Comparison of ENCODE assay signal across 25 cellular contexts in genomic region chr7:117149692-117150091, GRCh38.
DNase-seq lines count a peak whose midpoint lies in the region; ATAC-seq, FAIRE-seq and TF ChIP-seq lines count a peak whose summit lies in the region.
"Had no signal": no experiment of that assay in that cellular context is flagged by ENCODE, and none has a peak within 500 bp of the region (broad histone marks: within the 10 kb centered on the region; RNA-seq: fewer than 3 reads in every experiment).

No MANE protein-coding gene starts in this region.

- H4K91ac ChIP-seq in IMR-90 (ENCODE audit: insufficient read depth, low read depth, low read length) (no peak overlapping the region), H1 (replicated peaks; ENCODE audit: insufficient read length, low read length) (no peak overlapping the region)

- no peak overlapping the region for H4K5ac ChIP-seq in IMR-90 (ENCODE audit: low read depth, low read length)
- no peak overlapping the region for H4K5ac ChIP-seq in H1 (ENCODE audit: insufficient read length, low read depth, low read length)

- H4K8ac ChIP-seq in IMR-90 (ENCODE audit: low read depth in 2 of 2, low read length in 2 of 2), result no peak overlapping the region
- H4K8ac ChIP-seq in H1 (ENCODE audit: extremely low read depth, insufficient read depth, low read length), result no peak overlapping the region

- no peaks in the 10 kb centered on the region for H3K27me3 ChIP-seq in IMR-90 (ENCODE audit: control insufficient read depth, insufficient read depth, low read length)
- no peaks in the 10 kb centered on the region for H3K27me3 ChIP-seq in H1 (replicated peaks in 1 of 4; ENCODE audit: control insufficient read depth in 3 of 4, extremely low read depth in 1 of 4, insufficient read depth in 3 of 4, low read length in 3 of 4)
- no peaks in the 10 kb centered on the region for H3K27me3 ChIP-seq in CD4-positive, alpha-beta T cell (ENCODE audit: control insufficient read depth, insufficient read depth, low read length)
- H3K27me3 ChIP-seq: BE2C; BLaER1 treated with 17β-estradiol and CSF1 and Interleukin-3, amounts not matched to agents 10 nM and 100 nM had no signal

- intact Hi-C loops in IMR-90 (cut with micrococcal nuclease) (no loop called here), posterior vena cava (cut with DNase I) (no loop called here)
- intact Hi-C loops in CD4-positive, alpha-beta T cell (cut with DNase I, micrococcal nuclease), result no loop called here

- POLR2A ChIA-PET in IMR-90 (lab: Charles Lee; ENCODE audit: unreplicated experiment), result interaction anchor here (0.7 kb wide), 1 partner anchor 227 kb away, joined by 13 read pairs; no protein-coding TSS in a partner anchor
- POLR2A ChIA-PET in H1 (lab: Charles Lee; ENCODE audit: partially characterized antibody), result no interaction called here
- POLR2A ChIA-PET in CD4-positive, alpha-beta T cell (lab: Charles Lee), result no interaction called here

- H2AFZ ChIP-seq in IMR-90 (replicated peaks; ENCODE audit: low read length, poor library complexity) (no peak overlapping the region), H1 (ENCODE audit: low read length) (no peak overlapping the region)

- H2BK120ac ChIP-seq in IMR-90 (ENCODE audit: low read depth, low read length) (no peak overlapping the region), H1 (replicated peaks; ENCODE audit: low read depth, low read length) (no peak overlapping the region)

- H3K23ac ChIP-seq in IMR-90 (ENCODE audit: low read depth, low read length), result no peak overlapping the region
- H3K23ac ChIP-seq in H1 (ENCODE audit: insufficient read length), result no peak overlapping the region

- no peaks in the 10 kb centered on the region for H4K20me1 ChIP-seq in IMR-90 (ENCODE audit: insufficient read depth, low read length)
- H4K20me1 ChIP-seq in H1 (replicated peaks in 1 of 2; ENCODE audit: control insufficient read depth in 1 of 2, insufficient read depth in 2 of 2, low read length in 2 of 2), result no peaks in the 10 kb centered on the region
- H4K20me1 ChIP-seq: BLaER1 treated with 17β-estradiol and CSF1 and Interleukin-3, amounts not matched to agents 10 nM and 100 nM had no signal

- no peaks in the 10 kb centered on the region; the same call in 1 of the 2 replicates for H3K23me2 ChIP-seq in H1 (ENCODE audit: low read depth, low read length)

- H3K27ac ChIP-seq in IMR-90 (ENCODE audit: insufficient read depth, low read length), result no peak overlapping the region
- no peak overlapping the region for H3K27ac ChIP-seq in H1 (ENCODE audit: low read depth, low read length)
- H3K27ac ChIP-seq in CD4-positive, alpha-beta T cell (ENCODE audit: low read depth, low read length), result no peak overlapping the region
- H3K27ac ChIP-seq: A549; BLaER1 treated with 17β-estradiol and CSF1 and Interleukin-3, amounts not matched to agents 10 nM and 100 nM had no signal

- peak; percentile 12 for DNase-seq in NCI-H146 (lab: John Stamatoyannopoulos, UW)
- no peak for DNase-seq in NCI-H146 treated with DMSO at 0.1 percent for 48 hours (lab: John Stamatoyannopoulos, UW; ENCODE audit: unreplicated experiment)
- DNase-seq in GM12892 (ENCODE audit: insufficient read length), result no peak
- DNase-seq in IMR-90, result no peak
- DNase-seq in H1 (ENCODE audit: low read depth in 1 of 2, low spot score in 2 of 2), result no peak
- no peak for DNase-seq in CD4-positive, alpha-beta T cell
- no peak for DNase-seq in NOMO-1 treated with dmso at 0.1 percent for 144 hours (lab: John Stamatoyannopoulos, UW; ENCODE audit: unreplicated experiment)
- no peak for DNase-seq in posterior vena cava (ENCODE audit: low spot score)
- DNase-seq: 8988T; ACHN; AML-193; BE2C; Calu3; CD4-positive, alpha-beta memory T cell; COR-L47; DMS79; EL; GDM1; H9 had no signal

- no TSS peak for BruUV-seq in IMR-90 (replicated peaks; lab: Mats Ljungman, UMichigan)

- no peak for ATAC-seq in IMR-90 (ENCODE audit: low read depth)
- ATAC-seq in CD4-positive, alpha-beta T cell (ENCODE audit: poor library complexity), result no peak
- ATAC-seq: A549, GM12878, HCT116 had no signal

- TF ChIP-seq CTCF in IMR-90 (conservative IDR thresholded peaks at IDR 0.05; ENCODE audit: low read depth, low read length) (no peak), H1 (IDR thresholded peaks at IDR 0.05; ENCODE audit: control extremely low read depth in 1 of 3, insufficient read depth in 1 of 3, low read depth in 1 of 3, low read length in 3 of 3) (no peak)
- TF ChIP-seq CTCF in CD4-positive, alpha-beta T cell (IDR thresholded peaks at IDR 0.05), result no peak

- H3K4me1 ChIP-seq in IMR-90 (ENCODE audit: control insufficient read depth, insufficient read depth, low read length) (no peaks in the 10 kb centered on the region), H1 (replicated peaks in 1 of 4; ENCODE audit: control insufficient read depth in 3 of 4, insufficient read depth in 4 of 4, low read length in 3 of 4) (peaks cover 1 to 9% (median 4%) of the 10 kb centered on the region in 4 experiments; a peak in 4 of 7 replicates)
- H3K4me1 ChIP-seq: BE2C had no signal

- H3K79me1 ChIP-seq in IMR-90 (ENCODE audit: low read depth in 1 of 2, low read length in 2 of 2) (no peaks in the 10 kb centered on the region; a peak in 1 of 4 replicates), H1 (ENCODE audit: low read depth, low read length) (no peaks in the 10 kb centered on the region)

- H3K36me3 Mint-ChIP-seq in CD4-positive, alpha-beta T cell (ENCODE audit: low read depth), result no peaks in the 10 kb centered on the region
- H3K36me3 Mint-ChIP-seq: CD14-positive monocyte had no signal

- peak overlapping the region; percentile 29; the same call in 1 of the 2 replicates for H2BK12ac ChIP-seq in H1 (ENCODE audit: low read depth, low read length)

- dilution Hi-C loops in IMR-90 (cut with HindIII; ENCODE audit: low sequenced_read_pairs, unreplicated experiment), result no loop called here

- H3K4me2 ChIP-seq in IMR-90 (ENCODE audit: low read depth, low read length) (no peak overlapping the region), H1 (ENCODE audit: insufficient read depth in 1 of 2, low read depth in 2 of 2, low read length in 2 of 2) (no peak overlapping the region)
- H3K4me2 ChIP-seq: A549; BLaER1 treated with 17β-estradiol and CSF1 and Interleukin-3, amounts not matched to agents 10 nM and 100 nM had no signal

- H3K56ac ChIP-seq in IMR-90 (ENCODE audit: extremely low read depth, insufficient read depth, low read length) (no peak overlapping the region), H1 (replicated peaks; ENCODE audit: insufficient read length, low read depth, low read length) (no peak overlapping the region)

- peaks cover 2% of the 10 kb centered on the region for H3K36me3 ChIP-seq in IMR-90 (ENCODE audit: control insufficient read depth, insufficient read depth, low read length)
- no peaks in the 10 kb centered on the region for H3K36me3 ChIP-seq in H1 (ENCODE audit: control insufficient read depth in 2 of 4, insufficient read depth in 4 of 4, low read length in 3 of 4)
- H3K36me3 ChIP-seq: BE2C; BLaER1 treated with 17β-estradiol and CSF1 and Interleukin-3, amounts not matched to agents 10 nM and 100 nM had no signal

- no peaks in the 10 kb centered on the region; the same call in 1 of the 2 replicates for H3K9me1 ChIP-seq in IMR-90 (ENCODE audit: insufficient read depth, low read length)

- H3K9me3 ChIP-seq in IMR-90 (ENCODE audit: control insufficient read depth, insufficient read depth, low read length) (no peaks in the 10 kb centered on the region), H1 (ENCODE audit: insufficient read depth in 2 of 2, low read depth in 1 of 2, low read length in 1 of 2) (no peaks in the 10 kb centered on the region)
- H3K9me3 ChIP-seq in CD4-positive, alpha-beta T cell (ENCODE audit: control insufficient read depth, low read length), result no peaks in the 10 kb centered on the region
- H3K9me3 ChIP-seq: A549; BE2C; BLaER1 treated with 17β-estradiol and CSF1 and Interleukin-3, amounts not matched to agents 10 nM and 100 nM had no signal

- TF ChIP-seq RAD21 in IMR-90 (IDR thresholded peaks at IDR 0.05; ENCODE audit: low read length), result no peak
- no peak for TF ChIP-seq RAD21 in H1 (IDR thresholded peaks at IDR 0.05 in 1 of 2, conservative IDR thresholded peaks at IDR 0.05 in 1 of 2; ENCODE audit: low read depth in 2 of 2, low read length in 2 of 2)

- FAIRE-seq in GM12892 (lab: Jason Lieb, UNC) (peak; percentile 46), H1 (lab: Jason Lieb, UNC) (no peak)
- FAIRE-seq: A549, GM12878, GM18507 had no signal

- H3K4me3 ChIP-seq in IMR-90 (ENCODE audit: insufficient read depth, low read depth, low read length) (no peak overlapping the region), H1 (ENCODE audit: extremely low read depth in 1 of 4, insufficient read depth in 2 of 4, low read depth in 3 of 4, low read length in 4 of 4) (no peak overlapping the region)
- H3K4me3 ChIP-seq: A549; BLaER1 treated with 17β-estradiol and CSF1 and Interleukin-3, amounts not matched to agents 10 nM and 100 nM; GM12878 had no signal

- no peak overlapping the region for H3K18ac ChIP-seq in IMR-90 (ENCODE audit: low read depth, low read length)
- H3K18ac ChIP-seq in H1 (ENCODE audit: extremely low read depth, low read length), result 0 out of 2 replicates have a peak overlapping the region, but pooled peaks have one; percentile 62

- in situ Hi-C loops in IMR-90 (cut with MboI; ENCODE audit: low sequenced_read_pairs), result no loop called here

- no peak overlapping the region for H2BK5ac ChIP-seq in IMR-90 (ENCODE audit: low read depth, low read length, poor library complexity, severe bottlenecking)
- no peak overlapping the region for H2BK5ac ChIP-seq in H1 (ENCODE audit: low read depth, low read length)

- H3K27me3 Mint-ChIP-seq in CD4-positive, alpha-beta T cell, result no peaks in the 10 kb centered on the region
- H3K27me3 Mint-ChIP-seq: CD4-positive, alpha-beta memory T cell had no signal

- H3K4me3 Mint-ChIP-seq in CD4-positive, alpha-beta T cell, result no peak overlapping the region
- H3K4me3 Mint-ChIP-seq: CD14-positive monocyte; CD4-positive, alpha-beta memory T cell; H9 had no signal

- no peak overlapping the region for H3K27ac Mint-ChIP-seq in CD4-positive, alpha-beta T cell
- H3K27ac Mint-ChIP-seq: H9 had no signal

- H3K14ac ChIP-seq in IMR-90 (replicated peaks; ENCODE audit: low read depth, low read length) (peak overlapping the region; percentile 23; the same call in 1 of the 2 replicates), H1 (ENCODE audit: insufficient read length) (no peak overlapping the region)

- H3K4ac ChIP-seq in IMR-90 (ENCODE audit: low read depth, low read length), result no peak overlapping the region
- no peak overlapping the region for H3K4ac ChIP-seq in H1 (replicated peaks; ENCODE audit: insufficient read length, low read depth, low read length)

- no peak overlapping the region for H2BK15ac ChIP-seq in IMR-90 (ENCODE audit: low read depth, low read length)
- no peak overlapping the region for H2BK15ac ChIP-seq in H1 (ENCODE audit: low read length)

- H2BK20ac ChIP-seq in IMR-90 (ENCODE audit: low read depth, low read length) (no peak overlapping the region), H1 (ENCODE audit: low read length) (no peak overlapping the region; the same call in 1 of the 2 replicates)

- TF ChIP-seq POLR2A in GM12892 (IDR thresholded peaks at IDR 0.05; ENCODE audit: low read depth, low read length) (no peak), IMR-90 (IDR thresholded peaks at IDR 0.05; ENCODE audit: low read depth, low read length) (no peak), H1 (IDR thresholded peaks at IDR 0.05; ENCODE audit: control extremely low read depth in 1 of 2, low read depth in 2 of 2, low read length in 2 of 2) (no peak)

- CTCF ChIA-PET in IMR-90 (lab: Yijun Ruan, JAX) (no interaction called here), H1 (lab: Charles Lee; ENCODE audit: partially characterized antibody) (interaction anchor here (0.5 to 2.3 kb wide), 8 partner anchors 21 to 1016 kb away, joined by 3 to 6 read pairs (median 3); no protein-coding TSS in a partner anchor)
- CTCF ChIA-PET in CD4-positive, alpha-beta T cell (lab: Charles Lee), result interaction anchor here (1.2 kb wide), 1 partner anchor 11 kb away, joined by 5 read pairs; no protein-coding TSS in a partner anchor

- H3K9me3 Mint-ChIP-seq in CD4-positive, alpha-beta T cell, result no peaks in the 10 kb centered on the region
- H3K9me3 Mint-ChIP-seq: CD14-positive monocyte; CD4-positive, alpha-beta memory T cell; H9 had no signal

- H3K4me1 Mint-ChIP-seq in CD4-positive, alpha-beta T cell (ENCODE audit: low read depth), result no peaks in the 10 kb centered on the region
- H3K4me1 Mint-ChIP-seq: CD4-positive, alpha-beta memory T cell had no signal

- H2AK5ac ChIP-seq in IMR-90 (ENCODE audit: low read depth, low read length) (no peak overlapping the region), H1 (ENCODE audit: low read depth, low read length) (no peak overlapping the region)

- H3K79me2 ChIP-seq in H1 (ENCODE audit: control insufficient read depth in 1 of 2, insufficient read depth in 2 of 2, low read length in 2 of 2), result no peaks in the 10 kb centered on the region

- WGBS in IMR-90 (ENCODE audit: extremely low coverage in 2 of 2, insufficient read length in 1 of 2), 2 experiments, result no CpG with 5 or more reads among the region's 3 CpGs
- WGBS in H1 (ENCODE audit: extremely low coverage in 1 of 2, insufficient coverage in 1 of 2, insufficient read length in 1 of 2, insufficient replicate concordance in 2 of 2, low coverage in 1 of 2, low lambda C conversion rate in 2 of 2, missing lambda C conversion rate in 1 of 2), 2 experiments, result 85% methylated on average over 3 of the region's 3 CpGs; no CpG with 5 or more reads in 1 of the 2 experiments

- peak overlapping the region; percentile 15 for H2AK9ac ChIP-seq in IMR-90 (replicated peaks; ENCODE audit: low read depth, low read length, poor library complexity)

- no peak for TF ChIP-seq EP300 in H1 (IDR thresholded peaks at IDR 0.05; ENCODE audit: borderline replicate concordance in 1 of 2, low read depth in 2 of 2, low read length in 2 of 2)

- H3K9ac ChIP-seq in IMR-90 (ENCODE audit: low read depth, low read length), result no peak overlapping the region
- H3K9ac ChIP-seq in H1 (replicated peaks in 1 of 4; ENCODE audit: extremely low read depth in 1 of 4, low read depth in 3 of 4, low read length in 3 of 4), result no peak overlapping the region
- H3K9ac ChIP-seq: BLaER1 treated with 17β-estradiol and CSF1 and Interleukin-3, amounts not matched to agents 10 nM and 100 nM had no signal
